2 cellular contexts compared by ENCODE assay signal in the genomic region with DNA sequence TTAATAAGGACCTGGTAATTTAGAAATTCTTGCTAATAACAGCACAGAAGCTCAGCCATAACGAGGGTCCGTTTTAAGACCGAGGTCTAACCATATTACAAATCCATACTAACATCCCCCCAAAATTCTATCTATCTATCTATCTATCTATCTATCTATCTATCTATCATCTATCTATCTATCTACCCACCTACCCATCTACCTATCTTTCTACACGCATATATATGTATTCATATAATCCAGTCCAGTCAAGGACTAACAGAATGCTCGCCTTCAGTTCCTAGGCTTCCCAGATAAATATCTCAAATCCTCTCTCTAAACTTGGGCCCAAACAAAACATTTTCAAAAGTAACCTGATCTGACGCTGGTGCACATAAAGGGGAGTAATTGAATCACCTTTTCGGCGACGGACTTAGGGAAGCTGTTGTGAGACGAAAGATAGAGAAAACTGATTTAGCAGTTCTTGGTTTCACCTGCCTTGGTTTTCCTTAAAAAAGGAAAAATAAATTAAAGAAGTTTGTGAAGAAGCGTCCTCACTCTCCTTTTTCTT.
TF ChIP-seq lines count a peak whose summit lies in the region.

No MANE protein-coding gene starts in this region.

TF ChIP-seq in A549, 52 proteins besides CTCF, POLR2A, EP300 and RAD21:
- TF ChIP-seq ZNF302 (CRISPR knock-in tag; IDR thresholded peaks at IDR 0.05) = no peak
- no peak for TF ChIP-seq HDAC2 (IDR thresholded peaks at IDR 0.05)
- TF ChIP-seq, protein P1, sequence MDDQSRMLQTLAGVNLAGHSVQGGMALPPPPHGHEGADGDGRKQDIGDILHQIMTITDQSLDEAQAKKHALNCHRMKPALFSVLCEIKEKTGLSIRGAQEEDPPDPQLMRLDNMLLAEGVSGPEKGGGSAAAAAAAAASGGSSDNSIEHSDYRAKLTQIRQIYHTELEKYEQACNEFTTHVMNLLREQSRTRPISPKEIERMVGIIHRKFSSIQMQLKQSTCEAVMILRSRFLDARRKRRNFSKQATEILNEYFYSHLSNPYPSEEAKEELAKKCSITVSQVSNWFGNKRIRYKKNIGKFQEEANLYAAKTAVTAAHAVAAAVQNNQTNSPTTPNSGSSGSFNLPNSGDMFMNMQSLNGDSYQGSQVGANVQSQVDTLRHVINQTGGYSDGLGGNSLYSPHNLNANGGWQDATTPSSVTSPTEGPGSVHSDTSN (IDR thresholded peaks at IDR 0.05) = no peak
- TF ChIP-seq SMC3 (IDR thresholded peaks at IDR 0.05) = no peak
- no peak for TF ChIP-seq ZSCAN20 (CRISPR knock-in tag; IDR thresholded peaks at IDR 0.05)
- no peak for TF ChIP-seq RNF2 (IDR thresholded peaks at IDR 0.05; ENCODE audit: borderline replicate concordance, low read depth)
- TF ChIP-seq, protein P2, sequence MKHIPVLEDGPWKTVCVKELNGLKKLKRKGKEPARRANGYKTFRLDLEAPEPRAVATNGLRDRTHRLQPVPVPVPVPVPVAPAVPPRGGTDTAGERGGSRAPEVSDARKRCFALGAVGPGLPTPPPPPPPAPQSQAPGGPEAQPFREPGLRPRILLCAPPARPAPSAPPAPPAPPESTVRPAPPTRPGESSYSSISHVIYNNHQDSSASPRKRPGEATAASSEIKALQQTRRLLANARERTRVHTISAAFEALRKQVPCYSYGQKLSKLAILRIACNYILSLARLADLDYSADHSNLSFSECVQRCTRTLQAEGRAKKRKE (CRISPR knock-in tag; IDR thresholded peaks at IDR 0.05; ENCODE audit: low read depth) = no peak
- TF ChIP-seq CBX2 (IDR thresholded peaks at IDR 0.05; ENCODE audit: borderline replicate concordance, low read depth) = no peak
- no peak for TF ChIP-seq KDM1A (IDR thresholded peaks at IDR 0.05; ENCODE audit: low read depth)
- no peak for TF ChIP-seq NPAS2 (CRISPR knock-in tag; IDR thresholded peaks at IDR 0.05; ENCODE audit: borderline replicate concordance)
- TF ChIP-seq, protein P3, sequence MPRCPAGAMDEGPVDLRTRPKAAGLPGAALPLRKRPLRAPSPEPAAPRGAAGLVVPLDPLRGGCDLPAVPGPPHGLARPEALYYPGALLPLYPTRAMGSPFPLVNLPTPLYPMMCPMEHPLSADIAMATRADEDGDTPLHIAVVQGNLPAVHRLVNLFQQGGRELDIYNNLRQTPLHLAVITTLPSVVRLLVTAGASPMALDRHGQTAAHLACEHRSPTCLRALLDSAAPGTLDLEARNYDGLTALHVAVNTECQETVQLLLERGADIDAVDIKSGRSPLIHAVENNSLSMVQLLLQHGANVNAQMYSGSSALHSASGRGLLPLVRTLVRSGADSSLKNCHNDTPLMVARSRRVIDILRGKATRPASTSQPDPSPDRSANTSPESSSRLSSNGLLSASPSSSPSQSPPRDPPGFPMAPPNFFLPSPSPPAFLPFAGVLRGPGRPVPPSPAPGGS (IDR thresholded peaks at IDR 0.05) = no peak
- TF ChIP-seq, protein P4, sequence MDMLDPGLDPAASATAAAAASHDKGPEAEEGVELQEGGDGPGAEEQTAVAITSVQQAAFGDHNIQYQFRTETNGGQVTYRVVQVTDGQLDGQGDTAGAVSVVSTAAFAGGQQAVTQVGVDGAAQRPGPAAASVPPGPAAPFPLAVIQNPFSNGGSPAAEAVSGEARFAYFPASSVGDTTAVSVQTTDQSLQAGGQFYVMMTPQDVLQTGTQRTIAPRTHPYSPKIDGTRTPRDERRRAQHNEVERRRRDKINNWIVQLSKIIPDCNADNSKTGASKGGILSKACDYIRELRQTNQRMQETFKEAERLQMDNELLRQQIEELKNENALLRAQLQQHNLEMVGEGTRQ (IDR thresholded peaks at IDR 0.05) = no peak
- TF ChIP-seq MAZ (IDR thresholded peaks at IDR 0.05; ENCODE audit: borderline replicate concordance, low read depth, low read length) = no peak
- TF ChIP-seq EHMT2 (IDR thresholded peaks at IDR 0.05; ENCODE audit: low read depth) = no peak
- TF ChIP-seq HOXB13 (CRISPR knock-in tag; IDR thresholded peaks at IDR 0.05; ENCODE audit: low read depth) = no peak
- TF ChIP-seq CBX8 (IDR thresholded peaks at IDR 0.05) = no peak
- no peak for TF ChIP-seq FOSB (CRISPR knock-in tag; IDR thresholded peaks at IDR 0.05)
- no peak for TF ChIP-seq KDM5A (IDR thresholded peaks at IDR 0.05)
- no peak for TF ChIP-seq RFX5 (IDR thresholded peaks at IDR 0.05)

TF ChIP-seq in HCT116, 20 proteins besides CTCF, POLR2A, EP300 and RAD21:
- no peak for TF ChIP-seq SP1 (IDR thresholded peaks at IDR 0.05; ENCODE audit: low read depth)
- no peak; the same call in 1 of the 2 replicates for TF ChIP-seq SIN3A (IDR thresholded peaks at IDR 0.05; ENCODE audit: low read depth)
